ENCODE assay signal across 8 cellular contexts in the genomic region with DNA sequence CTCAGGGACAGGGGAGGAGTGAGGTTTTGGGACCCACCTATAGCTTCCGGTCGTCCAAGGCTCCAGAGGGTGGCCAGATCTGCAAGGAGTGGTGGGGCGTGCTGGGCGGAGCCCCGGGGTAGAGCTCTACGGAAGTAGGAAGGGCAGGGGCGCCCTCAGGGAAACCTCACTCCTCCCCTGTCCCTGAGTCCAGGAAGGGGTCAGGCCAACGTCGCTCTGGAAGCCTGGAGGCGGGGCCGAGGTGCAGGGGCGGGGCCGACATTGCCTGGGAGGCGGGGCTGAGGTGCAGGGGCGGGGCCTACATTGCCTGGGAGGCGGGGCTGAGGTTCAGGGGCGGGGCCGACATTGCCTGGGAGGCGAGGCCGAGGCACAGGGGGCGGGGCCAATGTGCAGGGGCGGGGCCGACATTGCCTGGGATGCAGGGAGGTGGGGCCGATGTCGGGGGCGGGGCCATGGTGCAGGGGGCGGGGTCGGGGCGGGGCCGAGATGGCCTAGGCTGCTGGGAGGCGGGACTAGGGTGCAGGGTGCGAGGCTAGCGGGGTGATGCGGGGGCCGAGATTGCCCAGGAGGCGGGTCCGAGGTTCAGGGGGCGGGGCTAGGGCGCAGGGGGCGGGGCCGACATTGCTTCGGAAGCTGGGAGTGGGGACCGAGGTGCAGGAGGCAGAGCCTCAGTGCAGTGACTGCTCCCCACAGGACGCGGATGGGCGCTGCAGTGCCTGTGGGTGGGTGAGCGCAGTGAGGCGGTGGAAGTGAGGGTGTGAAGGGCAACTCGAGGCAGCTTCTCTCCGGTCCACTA. TPM values are rescaled to one million over a fixed set of nuclear protein-coding genes. Genes with fewer than 3 reads are reported as not detected.
A peak's percentile ranks its signal among the peaks of the same experiment; 100 is the strongest.
DNase-seq lines count a peak whose midpoint lies in the region; ATAC-seq lines count a peak whose summit lies in the region.

No MANE protein-coding gene starts in this region.

- intact Hi-C loops in left cardiac atrium (cut with DNase I), result no loop called here

- ATAC-seq in left cardiac atrium, result peak; percentile 76 to 85
- ATAC-seq in HG03139 (IDR thresholded peaks at IDR 0.05; ENCODE audit: unreplicated experiment), result no peak

- DNase-seq in NCI-H1417 (lab: John Stamatoyannopoulos, UW) (peak in 2 of 3 experiments; percentile 46 to 73), NCI-H1417 treated with DMSO at 0.1 percent for 48 hours (lab: John Stamatoyannopoulos, UW) (no peak), SK-N-DZ (ENCODE audit: low spot score) (peak; percentile 62), left cardiac atrium (peak; percentile 90), NCI-H510A (lab: John Stamatoyannopoulos, UW) (no peak)
- peak; percentile 34 to 52 (median 44) for DNase-seq in activated naive CD4-positive, alpha-beta T cell (lab: John Stamatoyannopoulos, UW)
- DNase-seq in stimulated activated CD4-positive, alpha-beta T cell treated with anti-CD3 and anti-CD28 coated beads, Interleukin-12 subunit alpha, Interleukin-12 subunit beta, amount 100 ng/mL, for 4 hours, result peak; percentile 46

RNA-seq across cellular contexts. Expression of a gene that starts 4.9 kb away (rescaled TPM):
- polyA plus RNA-seq in SK-N-DZ (2014; cell fraction: cytosol; rRNA removed), result 55.2 and 83.8 TPM in 2 replicates
- 56.4 and 66.9 TPM in 2 replicates for polyA plus RNA-seq in SK-N-DZ (2014; cell fraction: nucleus; rRNA removed)
- total RNA-seq in left cardiac atrium, result 10 to 100 TPM; 48.9 to 49.7 TPM

RNA-seq across cellular contexts. Expression of a gene that starts 8.6 kb away (rescaled TPM):
- not detected in 2 replicates for polyA plus RNA-seq in SK-N-DZ (2014; cell fraction: cytosol; rRNA removed)
- not detected in 2 replicates for polyA plus RNA-seq in SK-N-DZ (2014; cell fraction: nucleus; rRNA removed)
- not detected for total RNA-seq in left cardiac atrium

RNA-seq across cellular contexts. Expression of a gene that starts 27.7 kb away (rescaled TPM):
- 13.8 and 27.0 TPM in 2 replicates for polyA plus RNA-seq in SK-N-DZ (2014; cell fraction: cytosol; rRNA removed)
- polyA plus RNA-seq in SK-N-DZ (2014; cell fraction: nucleus; rRNA removed), result 23.3 and 25.4 TPM in 2 replicates
- 100 to 1,000 TPM in 1 of 2 donors, 10 to 100 TPM in 1; 33.5 to 118 TPM for total RNA-seq in left cardiac atrium

RNA-seq across cellular contexts. Expression of a gene that starts 40.8 kb away (rescaled TPM):
- 60.8 and 67.6 TPM in 2 replicates for polyA plus RNA-seq in SK-N-DZ (2014; cell fraction: cytosol; rRNA removed)
- polyA plus RNA-seq in SK-N-DZ (2014; cell fraction: nucleus; rRNA removed), result 98.8 and 99.8 TPM in 2 replicates
- 10 to 100 TPM; 19.2 to 35.9 TPM for total RNA-seq in left cardiac atrium

RNA-seq across cellular contexts. Expression of a gene that starts 47.1 kb away (rescaled TPM):
- polyA plus RNA-seq in SK-N-DZ (2014; cell fraction: cytosol; rRNA removed), result 0.59 and 1.8 TPM in 2 replicates
- polyA plus RNA-seq in SK-N-DZ (2014; cell fraction: nucleus; rRNA removed), result 0.09 TPM in 1 of 2 replicates, not detected in the other
- total RNA-seq in left cardiac atrium, result under 1 TPM in 1 of 2 donors, not detected in 1; 0.18 TPM

Comparison
In these comparisons a context has a peak if more than half of its experiments do, and no peak if none do; other contexts are left out.
1. DNase-seq: peak in NCI-H1417 (2 of 3), SK-N-DZ (single experiment), activated naive CD4-positive, alpha-beta T cell (4 of 4), left cardiac atrium (single experiment) and stimulated activated CD4-positive, alpha-beta T cell treated with anti-CD3 and anti-CD28 coated beads, Interleukin-12 subunit alpha, Interleukin-12 subunit beta, amount 100 ng/mL, for 4 hours (single experiment); none in NCI-H1417 treated with DMSO at 0.1 percent for 48 hours (single experiment) and NCI-H510A (single experiment).